In genomic region chr10:71965623-71966022, GRCh38 we compare ENCODE assay signal across 1 cellular context.
TF ChIP-seq lines count a peak whose summit lies in the region.

No MANE protein-coding gene starts in this region.

TF ChIP-seq in WTC11, 78 proteins besides CTCF, POLR2A, EP300 and RAD21 (continued from another document):
- TF ChIP-seq FOXP4 (CRISPR knock-in tag; IDR thresholded peaks at IDR 0.05), result no peak
